ENCODE assay signal across 8 cellular contexts in genomic region chr15:89243691-89244511, GRCh38. TPM values are rescaled to one million over a fixed set of nuclear protein-coding genes. Genes with fewer than 3 reads are reported as not detected.
DNase-seq lines count a peak whose midpoint lies in the region; ATAC-seq and TF ChIP-seq lines count a peak whose summit lies in the region.

FANCI (plus strand) TSS chr15:89243979; CDS start chr15:89247648, 3,669 bp downstream.

- H3K27me3 Mint-ChIP-seq in CD8-positive, alpha-beta T cell (ENCODE audit: low read depth): no peaks in the 10 kb centered on the region
- peaks cover 5% of the 10 kb centered on the region for H3K27me3 Mint-ChIP-seq in activated CD4-positive, alpha-beta memory T cell treated with anti-CD3 and anti-CD28 coated beads, Interleukin-2, amount 10 ng/mL, durations not matched to agents 7 days and 5 days

- ATAC-seq in CD8-positive, alpha-beta T cell: peak; percentile 98
- ATAC-seq in GM19452 (IDR thresholded peaks at IDR 0.05; ENCODE audit: unreplicated experiment): peak; percentile 95
- peak; percentile 99 for ATAC-seq in lower lobe of right lung

- peak; percentile 93 to 98 (median 97) for DNase-seq in CD8-positive, alpha-beta T cell
- DNase-seq in HK-2 (ENCODE audit: unreplicated experiment) (peak; percentile 89), NCI-H82 treated with DMSO at 0.1 percent for 48 hours (lab: John Stamatoyannopoulos, UW; ENCODE audit: unreplicated experiment) (peak; percentile 75), ecto neural progenitor cell (ENCODE audit: low spot score) (peak; percentile 97), lower lobe of right lung (peak; percentile 98)
- DNase-seq in activated CD4-positive, alpha-beta memory T cell treated with anti-CD3 and anti-CD28 coated beads, Interleukin-2, amount 10 ng/mL, durations not matched to agents 7 days and 5 days: peak; percentile 97
- peak; percentile 97 to 98 (median 97) for DNase-seq in stimulated activated CD4-positive, alpha-beta T cell treated with anti-CD3 and anti-CD28 coated beads, TNF-alpha, amount 100 ng/mL, for 24 hours (ENCODE audit: low read depth in 3 of 3)

- H3K9me3 Mint-ChIP-seq in CD8-positive, alpha-beta T cell: no peaks in the 10 kb centered on the region
- no peaks in the 10 kb centered on the region for H3K9me3 Mint-ChIP-seq in activated CD4-positive, alpha-beta memory T cell treated with anti-CD3 and anti-CD28 coated beads, Interleukin-2, amount 10 ng/mL, durations not matched to agents 7 days and 5 days

- TF ChIP-seq CTCF in CD8-positive, alpha-beta T cell (IDR thresholded peaks at IDR 0.05): no peak
- TF ChIP-seq CTCF in lower lobe of right lung (IDR thresholded peaks at IDR 0.05): peak; percentile 53

- H3K27ac ChIP-seq in CD8-positive, alpha-beta T cell (ENCODE audit: low read depth, low read length): peak within 1 kb of the TSS; percentile 24
- H3K27ac ChIP-seq in lower lobe of right lung: peak within 1 kb of the TSS; percentile 67

- H3K36me3 ChIP-seq in CD8-positive, alpha-beta T cell (ENCODE audit: insufficient read depth, low read length): no peaks in the 10 kb centered on the region
- H3K36me3 ChIP-seq in lower lobe of right lung: no peaks in the 10 kb centered on the region

- peak within 1 kb of the TSS; percentile 90 for H3K27ac Mint-ChIP-seq in CD8-positive, alpha-beta T cell
- peak within 1 kb of the TSS; percentile 86 for H3K27ac Mint-ChIP-seq in activated CD4-positive, alpha-beta memory T cell treated with anti-CD3 and anti-CD28 coated beads, Interleukin-2, amount 10 ng/mL, durations not matched to agents 7 days and 5 days

- POLR2A ChIA-PET in CD8-positive, alpha-beta T cell (lab: Charles Lee): interaction anchor here (0.9 to 2.1 kb wide), 4 partner anchors 9 to 153 kb away, joined by 3 to 12 read pairs (median 3); partner anchors contain the start of gene POLG
- POLR2A ChIA-PET in activated CD4-positive, alpha-beta memory T cell treated with anti-CD3 and anti-CD28 coated beads, Interleukin-2, amount 10 ng/mL, durations not matched to agents 7 days and 5 days (lab: Charles Lee): interaction anchor here (0.9 to 3.6 kb wide), 24 partner anchors 10 to 339 kb away, joined by 3 to 41 read pairs (median 5); partner anchors contain the start of genes ABHD2, MFGE8, POLG and TICRR

- CTCF ChIA-PET in CD8-positive, alpha-beta T cell (lab: Charles Lee): interaction anchor here (3.3 kb wide), 1 partner anchor 37 kb away, joined by 14 read pairs; no protein-coding TSS in a partner anchor
- CTCF ChIA-PET in activated CD4-positive, alpha-beta memory T cell treated with anti-CD3 and anti-CD28 coated beads, Interleukin-2, amount 10 ng/mL, durations not matched to agents 7 days and 5 days (lab: Charles Lee): interaction anchor here (0.5 to 6.0 kb wide), 13 partner anchors 9 to 1782 kb away, joined by 3 to 98 read pairs (median 3); no protein-coding TSS in a partner anchor

- H3K9me3 ChIP-seq in CD8-positive, alpha-beta T cell (ENCODE audit: low read length): no peaks in the 10 kb centered on the region
- no peaks in the 10 kb centered on the region for H3K9me3 ChIP-seq in lower lobe of right lung

- no peaks in the 10 kb centered on the region for H3K27me3 ChIP-seq in CD8-positive, alpha-beta T cell (ENCODE audit: insufficient read depth, low read length)
- no peaks in the 10 kb centered on the region for H3K27me3 ChIP-seq in lower lobe of right lung (ENCODE audit: low read depth)

- peaks cover 25% of the 10 kb centered on the region for H3K4me1 Mint-ChIP-seq in CD8-positive, alpha-beta T cell (ENCODE audit: low read depth)
- peaks cover 43% of the 10 kb centered on the region for H3K4me1 Mint-ChIP-seq in activated CD4-positive, alpha-beta memory T cell treated with anti-CD3 and anti-CD28 coated beads, Interleukin-2, amount 10 ng/mL, durations not matched to agents 7 days and 5 days

- H3K4me3 Mint-ChIP-seq in CD8-positive, alpha-beta T cell: peak within 1 kb of the TSS; percentile 95
- H3K4me3 Mint-ChIP-seq in activated CD4-positive, alpha-beta memory T cell treated with anti-CD3 and anti-CD28 coated beads, Interleukin-2, amount 10 ng/mL, durations not matched to agents 7 days and 5 days: peak within 1 kb of the TSS; percentile 91

- H3K4me1 ChIP-seq in CD8-positive, alpha-beta T cell (ENCODE audit: insufficient read depth, low read length): peaks cover 15% of the 10 kb centered on the region
- peaks cover 10% of the 10 kb centered on the region for H3K4me1 ChIP-seq in lower lobe of right lung

- intact Hi-C loops in CD8-positive, alpha-beta T cell (cut with DNase I, micrococcal nuclease): loop anchor here (1.0 to 10.0 kb wide), 10 partner anchors 90 to 777 kb away; partner anchors contain the start of genes DET1 (in 2 of the 2), POLG (in 2 of the 2), ABHD2 (in 1 of the 2) and AEN (in 1 of the 2)
- intact Hi-C loops in lower lobe of right lung (cut with DNase I): no loop called here

- H3K36me3 Mint-ChIP-seq in CD8-positive, alpha-beta T cell: peaks cover 17% of the 10 kb centered on the region
- H3K36me3 Mint-ChIP-seq in activated CD4-positive, alpha-beta memory T cell treated with anti-CD3 and anti-CD28 coated beads, Interleukin-2, amount 10 ng/mL, durations not matched to agents 7 days and 5 days (ENCODE audit: low read depth): peaks cover 39% of the 10 kb centered on the region

- peak within 1 kb of the TSS; percentile 85 for H3K4me3 ChIP-seq in CD8-positive, alpha-beta T cell (ENCODE audit: low read depth, low read length)
- H3K4me3 ChIP-seq in lower lobe of right lung: peak within 1 kb of the TSS; percentile 87

RNA-seq across cellular contexts. Expression of gene FANCI, which starts in this region (rescaled TPM):
- 1 to 10 TPM; 5.1 to 6.3 TPM for total RNA-seq in CD8-positive, alpha-beta T cell
- 100 to 1,000 TPM; 196 TPM for total RNA-seq in activated CD4-positive, alpha-beta memory T cell treated with anti-CD3 and anti-CD28 coated beads, Interleukin-2, amount 10 ng/mL, durations not matched to agents 7 days and 5 days
- 7.8 TPM for total RNA-seq in lower lobe of right lung

Comparison
In these comparisons a context has a peak if more than half of its experiments do, and no peak if none do; other contexts are left out.
1. Peak in every context shown above with its lines: DNase-seq, ATAC-seq, H3K4me3 ChIP-seq and H3K27ac ChIP-seq.
2. RNA of gene FANCI (total RNA-seq): 196 TPM in activated CD4-positive, alpha-beta memory T cell treated with anti-CD3 and anti-CD28 coated beads, Interleukin-2, amount 10 ng/mL, durations not matched to agents 7 days and 5 days; 7.8 TPM in lower lobe of right lung (single experiment) and 5.1 to 6.3 TPM in CD8-positive, alpha-beta T cell; every median in the first group is over 10 times any median in the second.